In the genomic region with DNA sequence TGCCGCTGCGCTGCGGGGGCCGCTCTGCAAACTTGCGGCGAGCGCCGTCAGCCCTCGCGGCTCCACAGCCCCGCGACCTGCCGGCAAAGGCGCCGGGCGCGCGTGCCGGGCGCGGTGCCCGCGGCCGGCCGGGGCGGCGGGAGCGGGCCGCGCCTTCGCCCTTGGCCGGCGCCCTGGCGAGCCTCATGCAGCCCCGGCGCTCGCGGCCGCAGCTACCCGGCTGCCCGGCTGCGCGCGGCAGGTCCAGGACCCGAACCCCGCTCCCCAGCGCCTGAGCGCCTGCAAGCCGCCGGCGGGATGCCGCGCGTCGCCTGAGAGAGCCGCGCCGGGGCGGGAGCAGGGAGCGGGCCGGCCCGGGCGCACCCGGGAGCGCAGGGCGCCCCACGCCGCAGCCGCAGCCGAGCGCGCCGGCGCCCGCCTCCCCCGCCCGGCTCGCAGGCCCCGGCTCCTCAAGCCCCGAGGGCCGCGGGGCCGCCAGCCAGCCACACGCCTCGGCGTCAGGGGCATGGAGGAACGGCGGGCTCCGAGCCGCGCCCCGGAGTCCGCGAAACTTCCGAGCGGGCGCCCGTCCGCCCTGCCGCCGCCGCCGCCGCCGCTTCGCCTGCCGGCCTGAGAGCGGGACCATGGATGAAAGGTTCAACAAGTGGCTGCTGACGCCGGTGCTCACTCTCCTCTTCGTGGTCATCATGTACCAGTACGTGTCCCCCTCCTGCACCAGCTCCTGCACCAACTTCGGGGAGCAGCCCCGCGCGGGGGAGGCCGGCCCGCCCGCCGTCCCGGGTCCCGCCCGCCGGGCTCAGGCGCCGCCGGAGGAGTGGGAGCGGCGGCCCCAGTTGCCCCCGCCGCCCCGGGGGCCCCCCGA, we compare ENCODE assay signal across 9 cellular contexts. TPM values are rescaled to one million over a fixed set of nuclear protein-coding genes. Genes with fewer than 3 reads are reported as not detected.
A peak's percentile ranks its signal among the peaks of the same experiment; 100 is the strongest.
DNase-seq lines count a peak whose midpoint lies in the region; ATAC-seq and TF ChIP-seq lines count a peak whose summit lies in the region.
"Had no signal": no experiment of that assay in that cellular context is flagged by ENCODE, and none has a peak within 500 bp of the region (broad histone marks: within the 10 kb centered on the region; RNA-seq: fewer than 3 reads in every experiment).

No MANE protein-coding gene starts in this region.

- no peak overlapping the region for H2AFZ ChIP-seq in OCI-LY7 (ENCODE audit: low read length)

- peaks cover 0 to 9% of the 10 kb centered on the region in 2 donors for H3K4me1 ChIP-seq in adrenal gland (replicated peaks in 1 of 2)
- H3K4me1 ChIP-seq in iPS-15b (ENCODE audit: control insufficient read depth, insufficient read depth, low read length): peaks cover 3% of the 10 kb centered on the region
- peaks cover 10% of the 10 kb centered on the region for H3K4me1 ChIP-seq in testis
- no peaks in the 10 kb centered on the region for H3K4me1 ChIP-seq in OCI-LY7 (ENCODE audit: insufficient read depth, low read length, poor library complexity, severe bottlenecking)

- H3K4me3 ChIP-seq in adrenal gland: peak overlapping the region in 2 of 4 donors; percentile 26 to 58
- peak overlapping the region; percentile 67 for H3K4me3 ChIP-seq in iPS-15b (ENCODE audit: low read depth, low read length)
- H3K4me3 ChIP-seq in testis: peak overlapping the region; percentile 42 to 58
- H3K4me3 ChIP-seq in OCI-LY7 (ENCODE audit: low read depth, low read length, poor library complexity, severe bottlenecking): no peak overlapping the region

- H3K9ac ChIP-seq in iPS-15b (ENCODE audit: low read depth, low read length): no peak overlapping the region

- POLR2A ChIA-PET in OCI-LY7 (lab: Charles Lee): no interaction called here

- H3K27ac ChIP-seq in adrenal gland (peak overlapping the region in 2 of 5 donors; percentile 21 to 44), testis (no peak overlapping the region), OCI-LY7 (ENCODE audit: low read depth, low read length, poor library complexity, severe bottlenecking) (no peak overlapping the region)

- H4K20me1 ChIP-seq in OCI-LY7 (ENCODE audit: insufficient read depth, low read length): no peaks in the 10 kb centered on the region

- peak; percentile 37 for ATAC-seq in HG03103 (IDR thresholded peaks at IDR 0.05; ENCODE audit: low read depth, unreplicated experiment)

- 1 to 2% (median 1%) methylated on average over 15 to 133 of the region's 133 CpGs; no CpG with 5 or more reads in 1 of the 4 donors for WGBS in adrenal gland, 4 donors
- WGBS in testis, 2 donors: 0 to 2% methylated on average over 16 to 93 of the region's 133 CpGs

- H3K9me2 ChIP-seq in OCI-LY7 (ENCODE audit: insufficient read depth, low read length): no peaks in the 10 kb centered on the region

- TF ChIP-seq CTCF in adrenal gland (IDR thresholded peaks at IDR 0.05) (no peak), testis (IDR thresholded peaks at IDR 0.05) (no peak), OCI-LY7 (conservative IDR thresholded peaks at IDR 0.05; ENCODE audit: low read length) (no peak)

- no TSS peak for BruUV-seq in OCI-LY7 (replicated peaks; lab: Mats Ljungman, UMichigan)

- H3K4me2 ChIP-seq in OCI-LY7 (ENCODE audit: low read length): no peak overlapping the region

- intact Hi-C loops in adrenal gland (cut with DNase I): no loop called here
- intact Hi-C loops in testis (cut with DNase I; ENCODE audit: low total_unique reads): no loop called here
- intact Hi-C loops in OCI-LY7 (cut with micrococcal nuclease; ENCODE audit: unreplicated experiment): no loop called here

- TF ChIP-seq POLR2A in adrenal gland (IDR thresholded peaks at IDR 0.05) (no peak), testis (IDR thresholded peaks at IDR 0.05) (no peak)

- peak; percentile 45 for DNase-seq in NCI-H345 (lab: John Stamatoyannopoulos, UW)
- no peak for DNase-seq in NCI-H345 treated with DMSO at 0.1 percent for 48 hours (lab: John Stamatoyannopoulos, UW; ENCODE audit: unreplicated experiment)
- peak in 5 of 7 donors; percentile 17 to 57 (median 25) for DNase-seq in adrenal gland
- peak; percentile 22 for DNase-seq in testis
- DNase-seq in OCI-LY7 (ENCODE audit: low spot score): no peak
- no peak for DNase-seq in NK-92 treated with Interleukin-12 subunit alpha and Interleukin-12 subunit beta, amount 100 ng/mL, for 24 hours (lab: John Stamatoyannopoulos, UW)
- DNase-seq: CD4-positive, CD25-positive, alpha-beta regulatory T cell had no signal

- H3K27me3 ChIP-seq in adrenal gland (peaks cover 4% of the 10 kb centered on the region), iPS-15b (ENCODE audit: control insufficient read depth, insufficient read depth, low read length) (peaks cover 62% of the 10 kb centered on the region), testis (no peaks in the 10 kb centered on the region)

- CTCF ChIA-PET in OCI-LY7 (lab: Charles Lee; ENCODE audit: unreplicated experiment): no interaction called here

- H3K79me2 ChIP-seq in OCI-LY7 (ENCODE audit: insufficient read depth, low read depth, low read length): no peaks in the 10 kb centered on the region

- H3K36me3 ChIP-seq in adrenal gland (replicated peaks in 1 of 2): no peaks in the 10 kb centered on the region
- no peaks in the 10 kb centered on the region for H3K36me3 ChIP-seq in iPS-15b (ENCODE audit: control insufficient read depth, insufficient read depth, low read length)
- no peaks in the 10 kb centered on the region for H3K36me3 ChIP-seq in testis (ENCODE audit: low read depth, missing control alignments)
- no peaks in the 10 kb centered on the region for H3K36me3 ChIP-seq in OCI-LY7 (ENCODE audit: insufficient read depth, low read length)

- H3K9me3 ChIP-seq in adrenal gland (replicated peaks in 1 of 3): no peaks in the 10 kb centered on the region
- H3K9me3 ChIP-seq in iPS-15b (ENCODE audit: control insufficient read depth, insufficient read depth, low read length): no peaks in the 10 kb centered on the region
- no peaks in the 10 kb centered on the region for H3K9me3 ChIP-seq in testis
- no peaks in the 10 kb centered on the region for H3K9me3 ChIP-seq in OCI-LY7 (ENCODE audit: low read length)

RNA-seq across cellular contexts. Expression of a gene that starts 0.6 kb away (rescaled TPM):
- 10 to 100 TPM in 1 of 8 donors, 1 to 10 TPM in 7; 2.5 to 27.1 (median 6.4) TPM for total RNA-seq in adrenal gland
- 10 to 100 TPM in 1 of 3 donors, 1 to 10 TPM in 2; 2.1 to 12.6 (median 4.1) TPM for polyA plus RNA-seq in adrenal gland
- 1 to 10 TPM; 1.3 TPM for total RNA-seq in testis
- polyA plus RNA-seq in testis (ENCODE audit: insufficient read depth, low read depth, low replicate concordance): 0.87 TPM
- total RNA-seq in OCI-LY7 (2014; rRNA removed; shearing (Covaris generic)): not detected in 2 replicates
- not detected in 2 replicates for total RNA-seq in OCI-LY7 (2022)
- total RNA-seq: CD4-positive, CD25-positive, alpha-beta regulatory T cell had no signal
- polyA plus RNA-seq: CD4-positive, CD25-positive, alpha-beta regulatory T cell had no signal

RNA-seq across cellular contexts. Expression of a gene that starts 37.3 kb away (rescaled TPM):
- total RNA-seq in adrenal gland (10 to 100 TPM; 15.1 to 60.6 (median 26.0) TPM), testis (10 to 100 TPM; 55.8 to 62.6 TPM), OCI-LY7 (2022) (1.8 and 3.3 TPM in 2 replicates)
- polyA plus RNA-seq in adrenal gland (10 to 100 TPM; 10.7 to 21.1 (median 15.2) TPM), testis (ENCODE audit: insufficient read depth, low read depth, low replicate concordance) (24.6 TPM)
- total RNA-seq in OCI-LY7 (2014; rRNA removed; shearing (Covaris generic)): not detected in 2 replicates

Comparison
In these comparisons a context has a peak if more than half of its experiments do, and no peak if none do; other contexts are left out.
1. DNase-seq: peak in NCI-H345 (single experiment), adrenal gland (5 of 7) and testis (single experiment); none in NCI-H345 treated with DMSO at 0.1 percent for 48 hours (single experiment), OCI-LY7 (single experiment) and NK-92 treated with Interleukin-12 subunit alpha and Interleukin-12 subunit beta, amount 100 ng/mL, for 24 hours (single experiment).